Comparison of ENCODE assay signal across 9 cellular contexts in genomic region chr11:83054001-83054400, GRCh38. TPM values are rescaled to one million over a fixed set of nuclear protein-coding genes. Genes with fewer than 3 reads are reported as not detected.
DNase-seq lines count a peak whose midpoint lies in the region; ATAC-seq, FAIRE-seq and TF ChIP-seq lines count a peak whose summit lies in the region.
"Had no signal": no experiment of that assay in that cellular context is flagged by ENCODE, and none has a peak within 500 bp of the region (broad histone marks: within the 10 kb centered on the region; RNA-seq: fewer than 3 reads in every experiment).

No MANE protein-coding gene starts in this region.

- POLR2A ChIA-PET in K562 (lab: Yijun Ruan, JAX): no interaction called here
- POLR2A ChIA-PET in SK-N-SH (lab: Yijun Ruan, JAX): no interaction called here

- in situ Hi-C loops in K562 (cut with MboI): no loop called here

- intact Hi-C loops in K562 (cut with micrococcal nuclease): no loop called here

- TF ChIP-seq RAD21 in K562 (CRISPR knock-in tag; conservative IDR thresholded peaks at IDR 0.05 in 1 of 2, IDR thresholded peaks at IDR 0.05 in 1 of 2) (0 out of 4 replicates have a peak, but pooled peaks of 1 of the 2 experiments have one; percentile 4), SK-N-SH (IDR thresholded peaks at IDR 0.05; ENCODE audit: low read length) (no peak)

- H3K4me1 ChIP-seq in K562 (replicated peaks in 1 of 2; ENCODE audit: control insufficient read depth in 2 of 2, insufficient read depth in 2 of 2, low read length in 2 of 2) (peaks cover 0 to 4% of the 10 kb centered on the region in 2 experiments; a peak in 2 of 5 replicates), SK-N-SH (ENCODE audit: control insufficient read depth in 1 of 2, insufficient read depth in 2 of 2, low read depth in 1 of 2, low read length in 1 of 2) (peaks cover 13 to 16% of the 10 kb centered on the region in 2 experiments)

- H3F3A ChIP-seq in SK-N-SH (replicated peaks; ENCODE audit: insufficient read depth): peaks cover 28% of the 10 kb centered on the region

- FAIRE-seq in K562 (lab: Jason Lieb, UNC): no peak
- no peak for FAIRE-seq in frontal cortex (lab: Jason Lieb, UNC)

- DNase-seq in K562 (ENCODE audit: extremely low read depth in 1 of 4, low spot score in 3 of 4) (no peak), NCI-H187 (lab: John Stamatoyannopoulos, UW) (no peak), SK-N-SH (no peak), frontal cortex (ENCODE audit: low spot score in 2 of 2) (no peak)
- DNase-seq: glutamatergic neuron had no signal

- ATAC-seq in GM18502 (IDR thresholded peaks at IDR 0.05; ENCODE audit: poor library complexity, unreplicated experiment) (peak; percentile 71), GM21423 (IDR thresholded peaks at IDR 0.05; ENCODE audit: unreplicated experiment) (peak; percentile 83), HG03457 (IDR thresholded peaks at IDR 0.05; ENCODE audit: unreplicated experiment) (peak; percentile 65), K562 (peak; percentile 66), HG03045 (IDR thresholded peaks at IDR 0.05; ENCODE audit: unreplicated experiment) (no peak)

- no peak for TF ChIP-seq POLR2A in K562 (conservative IDR thresholded peaks at IDR 0.05)

- H3K9me1 ChIP-seq in K562 (ENCODE audit: control insufficient read depth, insufficient read depth, low read length): no peaks in the 10 kb centered on the region

- 0% methylated on average over 2 of the region's 2 CpGs for WGBS in K562 (ENCODE audit: insufficient coverage, low coverage, missing lambda C conversion rate)
- WGBS in SK-N-SH (ENCODE audit: low lambda C conversion rate): 95% methylated on average over 2 of the region's 2 CpGs

- H4K20me1 ChIP-seq in K562 (replicated peaks; ENCODE audit: control insufficient read depth, insufficient read depth, low read length): no peaks in the 10 kb centered on the region
- peaks cover 8% of the 10 kb centered on the region for H4K20me1 ChIP-seq in SK-N-SH (ENCODE audit: insufficient read depth)

- H3K27ac ChIP-seq in K562 (ENCODE audit: extremely low read depth, low read depth, low read length) (no peak overlapping the region), SK-N-SH (ENCODE audit: low read depth in 2 of 2, low read length in 1 of 2) (no peak overlapping the region)

- H3K79me2 ChIP-seq in K562 (ENCODE audit: control insufficient read depth, insufficient read depth, low read length): no peaks in the 10 kb centered on the region
- peaks cover 48% of the 10 kb centered on the region; the same call in 1 of the 2 replicates for H3K79me2 ChIP-seq in SK-N-SH (ENCODE audit: insufficient read depth)

- no peak overlapping the region for H2AFZ ChIP-seq in K562 (ENCODE audit: low read depth, low read length)
- no peak overlapping the region for H2AFZ ChIP-seq in SK-N-SH (ENCODE audit: low read depth)

- H3K36me3 ChIP-seq in K562 (ENCODE audit: control insufficient read depth, insufficient read depth, low read length): no peaks in the 10 kb centered on the region
- no peaks in the 10 kb centered on the region for H3K36me3 ChIP-seq in SK-N-SH (replicated peaks in 1 of 2; ENCODE audit: control insufficient read depth in 1 of 2, insufficient read depth in 2 of 2, low read length in 1 of 2)

- no peak overlapping the region for H3K4me3 ChIP-seq in K562
- H3K4me3 ChIP-seq in SK-N-SH (ENCODE audit: low read depth in 2 of 2, low read length in 1 of 2): no peak overlapping the region

- H3K9me3 ChIP-seq in K562 (replicated peaks; ENCODE audit: control insufficient read depth, insufficient read depth, low read depth, low read length): no peaks in the 10 kb centered on the region
- no peaks in the 10 kb centered on the region for H3K9me3 ChIP-seq in SK-N-SH

- no peaks in the 10 kb centered on the region for H3K9me2 ChIP-seq in SK-N-SH

- TF ChIP-seq EP300 in K562 (IDR thresholded peaks at IDR 0.05; ENCODE audit: low read length): peak; percentile 41; the same call in 1 of the 2 replicates
- no peak for TF ChIP-seq EP300 in SK-N-SH (IDR thresholded peaks at IDR 0.05; ENCODE audit: borderline replicate concordance in 1 of 2, low read depth in 1 of 2, low read length in 1 of 2)

- H3K27me3 ChIP-seq in K562 (ENCODE audit: control insufficient read depth in 2 of 2, insufficient read depth in 2 of 2, low read length in 2 of 2) (0 out of 5 replicates have a peak, but pooled peaks cover 0 to 2% of the 10 kb centered on the region in 2 experiments), SK-N-SH (ENCODE audit: insufficient read depth) (no peaks in the 10 kb centered on the region)

- CTCF ChIA-PET in K562 (lab: Yijun Ruan, JAX; ENCODE audit: low intra/inter-chr PET ratio): no interaction called here
- CTCF ChIA-PET in SK-N-SH (lab: Yijun Ruan, JAX): no interaction called here

- no peak overlapping the region for H3K9ac ChIP-seq in K562 (ENCODE audit: insufficient read depth in 1 of 2, low read depth in 2 of 2, low read length in 2 of 2)
- no peak overlapping the region for H3K9ac ChIP-seq in SK-N-SH

- no peak overlapping the region for H3K4me2 ChIP-seq in K562 (ENCODE audit: insufficient read depth, low read length)
- H3K4me2 ChIP-seq in SK-N-SH: no peak overlapping the region

- TF ChIP-seq CTCF in K562 (IDR thresholded peaks at IDR 0.05 in 2 of 3, conservative IDR thresholded peaks at IDR 0.05 in 1 of 3; ENCODE audit: insufficient read depth in 2 of 3, low read depth in 1 of 3, low read length in 3 of 3) (no peak), SK-N-SH (IDR thresholded peaks at IDR 0.05) (no peak)

- no TSS peak for BruUV-seq in K562 (replicated peaks; lab: Mats Ljungman, UMichigan)

TF ChIP-seq in K562, 482 proteins besides CTCF, POLR2A, EP300 and RAD21 (continues in another document):
- TF ChIP-seq MCM2 (IDR thresholded peaks at IDR 0.05; ENCODE audit: low read depth): no peak
- TF ChIP-seq PCBP2 (IDR thresholded peaks at IDR 0.05; ENCODE audit: low read depth, low read length, poor library complexity, severe bottlenecking): no peak
- TF ChIP-seq USF2 (CRISPR knock-in tag; IDR thresholded peaks at IDR 0.05): no peak
- TF ChIP-seq ZNF239 (CRISPR knock-in tag; IDR thresholded peaks at IDR 0.05): no peak
- no peak for TF ChIP-seq ZKSCAN3 (CRISPR knock-in tag; IDR thresholded peaks at IDR 0.05)
- TF ChIP-seq MECOM (CRISPR knock-in tag; IDR thresholded peaks at IDR 0.05): peak; percentile 95
- TF ChIP-seq TAF15 (IDR thresholded peaks at IDR 0.05; ENCODE audit: low read depth, low read length): no peak
- TF ChIP-seq RBM14 (IDR thresholded peaks at IDR 0.05; ENCODE audit: borderline replicate concordance, insufficient read depth, low read depth, low read length): no peak

TF ChIP-seq in SK-N-SH, 30 proteins besides CTCF, POLR2A, EP300 and RAD21 (continues in another document):
- TF ChIP-seq YY1 (IDR thresholded peaks at IDR 0.05; ENCODE audit: low read depth): no peak
- no peak for TF ChIP-seq MXI1 (IDR thresholded peaks at IDR 0.05; ENCODE audit: low read depth, low read length)
- TF ChIP-seq RXRA (IDR thresholded peaks at IDR 0.05; ENCODE audit: borderline replicate concordance, low read depth): no peak
- TF ChIP-seq RCOR1 (IDR thresholded peaks at IDR 0.05; ENCODE audit: low read length): no peak
- TF ChIP-seq POLR2AphosphoS5 (IDR thresholded peaks at IDR 0.05; ENCODE audit: low read depth, low read length): no peak
- no peak for TF ChIP-seq EZH2phosphoT487 (IDR thresholded peaks at IDR 0.05; ENCODE audit: borderline replicate concordance, low read depth)
- TF ChIP-seq IRF3 (IDR thresholded peaks at IDR 0.05; ENCODE audit: low read depth, low read length): no peak
- no peak for TF ChIP-seq SIN3A (IDR thresholded peaks at IDR 0.05; ENCODE audit: borderline replicate concordance, low read depth, low read length)
- TF ChIP-seq SMC3 (IDR thresholded peaks at IDR 0.05; ENCODE audit: low read depth, low read length): no peak
- no peak for TF ChIP-seq MEF2A (IDR thresholded peaks at IDR 0.05; ENCODE audit: borderline replicate concordance, low read depth)
- TF ChIP-seq JUND (IDR thresholded peaks at IDR 0.05): no peak
- no peak for TF ChIP-seq CHD2 (IDR thresholded peaks at IDR 0.05; ENCODE audit: low read length, partially characterized antibody)

RNA-seq across cellular contexts. Expression of gene RAB30, which starts 17.7 kb away (rescaled TPM):
- total RNA-seq in K562 (2011; cell fraction: chromatin; rRNA removed; ENCODE audit: low replicate concordance): 1.1 and 2.7 TPM in 2 replicates
- 0.17 and 0.92 TPM in 2 replicates for total RNA-seq in K562 (2011; cell fraction: nucleolus; rRNA removed)
- total RNA-seq in K562 (2011; cell fraction: nucleoplasm; rRNA removed): 0.88 and 1.5 TPM in 2 replicates
- 0.29 and 1.2 TPM in 2 replicates for total RNA-seq in K562 (2014; rRNA removed)
- total RNA-seq in K562 (2014; rRNA removed; fragmentation: Illumina TruSeq; extraction: Trizol): 0.83 and 1.1 TPM in 2 replicates
- 0.58 and 1.1 TPM in 2 replicates for total RNA-seq in K562 (2015; rRNA removed; fragmentation: Illumina TruSeq; extraction: Trizol)
- total RNA-seq in K562 (2021): 0.71 and 0.72 TPM in 2 replicates
- polyA plus RNA-seq in K562 (2011; rRNA removed): 0.84 and 1.0 TPM in 2 replicates
- 0.28 and 0.94 TPM in 2 replicates for polyA plus RNA-seq in K562 (2011; cell fraction: cytosol; rRNA removed)
- polyA plus RNA-seq in K562 (2011; cell fraction: nucleus; rRNA removed): 0.38 and 0.46 TPM in 2 replicates
- 1.00 and 1.1 TPM in 2 replicates for polyA plus RNA-seq in K562 (2012)
- polyA plus RNA-seq in K562 (2014; fragmentation: Illumina TruSeq; extraction: Trizol): 1.3 TPM in 2 replicates
- polyA plus RNA-seq in K562 (2014; fragmentation: Nextera tagmentation; extraction: Ambion mirVana): 1 to 10 TPM in 1 of 2 experiments, under 1 TPM in 1; 0.68 to 1.0 TPM
- polyA plus RNA-seq in K562 (2014; rRNA removed): 0.29 and 0.42 TPM in 2 replicates
- 1.1 and 3.2 TPM in 2 replicates for polyA minus RNA-seq in K562 (2011; rRNA and poly(A)+ RNA removed)
- 0.38 and 1.4 TPM in 2 replicates for polyA minus RNA-seq in K562 (2011; cell fraction: cytosol; rRNA and poly(A)+ RNA removed)
- polyA minus RNA-seq in K562 (2011; cell fraction: nucleus; rRNA and poly(A)+ RNA removed): 0.27 and 1.00 TPM in 2 replicates
- 3.3 and 4.5 TPM in 2 replicates for polyA plus RNA-seq in SK-N-SH (2012; rRNA removed)
- polyA plus RNA-seq in SK-N-SH (2012; cell fraction: cytosol; rRNA removed): 3.3 and 4.4 TPM in 2 replicates
- 1.8 and 3.7 TPM in 2 replicates for polyA plus RNA-seq in SK-N-SH (2012; cell fraction: nucleus; rRNA removed)
- total RNA-seq in frontal cortex: 41.2 TPM

Comparison
In these comparisons a context has a peak if more than half of its experiments do, and no peak if none do; other contexts are left out.
1. RNA of gene RAB30, which starts 17.7 kb away (total RNA-seq): 41.2 TPM in frontal cortex (single experiment); 0.17 to 2.7 TPM in K562; every median in the first group is over 10 times any median in the second.